ENCODE assay signal across 1 cellular context in genomic region chr1:181676269-181676668, GRCh38.
TF ChIP-seq lines count a peak whose summit lies in the region.

No MANE protein-coding gene starts in this region.

TF ChIP-seq in H1, 55 proteins besides CTCF, POLR2A, EP300 and RAD21 (continued from another document):
- TF ChIP-seq CHD7 (IDR thresholded peaks at IDR 0.05; ENCODE audit: insufficient replicate concordance, low read length), result no peak
